ENCODE assay signal across 17 cellular contexts in genomic region chr12:131642101-131642540, GRCh38.
DNase-seq lines count a peak whose midpoint lies in the region; ATAC-seq and TF ChIP-seq lines count a peak whose summit lies in the region.
"Had no signal": no experiment of that assay in that cellular context is flagged by ENCODE, and none has a peak within 500 bp of the region (broad histone marks: within the 10 kb centered on the region; RNA-seq: fewer than 3 reads in every experiment).

No MANE protein-coding gene starts in this region.

- TF ChIP-seq RAD21 in HCT116 (IDR thresholded peaks at IDR 0.05; ENCODE audit: low read depth), result no peak

- H3K79me2 ChIP-seq in HCT116 (ENCODE audit: insufficient read depth, low read length) (no peaks in the 10 kb centered on the region), trophoblast cell (ENCODE audit: control insufficient read depth, insufficient read depth, low read length, poor library complexity) (no peaks in the 10 kb centered on the region)

- no peaks in the 10 kb centered on the region for H3K79me1 ChIP-seq in trophoblast cell (ENCODE audit: low read length)

- no peak overlapping the region for H2BK5ac ChIP-seq in trophoblast cell (ENCODE audit: low read depth, low read length, poor library complexity)

- in situ Hi-C loops in SK-MEL-5 (cut with HindIII; ENCODE audit: low pct_unique_long_range_greater_than_20kb, low sequenced_read_pairs), result no loop called here

- no peak overlapping the region for H3K4me3 Mint-ChIP-seq in T-helper 17 cell
- H3K4me3 Mint-ChIP-seq: immature natural killer cell had no signal

- no peak overlapping the region for H4K12ac ChIP-seq in trophoblast cell (ENCODE audit: low read depth, low read length)

- no CpG with 5 or more reads among the region's 8 CpGs for WGBS in trophoblast cell (ENCODE audit: extremely low coverage, insufficient coverage, insufficient read length)

- H3K4me3 ChIP-seq in HCT116 (replicated peaks in 1 of 2; ENCODE audit: low read depth in 1 of 2, low read length in 2 of 2) (no peak overlapping the region), trophoblast cell (ENCODE audit: low read depth, low read length) (peak overlapping the region; percentile 10)
- H3K4me3 ChIP-seq: breast epithelium, pancreas had no signal

- H2AK5ac ChIP-seq in trophoblast cell (ENCODE audit: low read length), result no peak overlapping the region

- POLR2A ChIA-PET in HCT116 (lab: Charles Lee), result no interaction called here

- no peak overlapping the region for H2BK120ac ChIP-seq in trophoblast cell (ENCODE audit: insufficient read depth, low read length, poor library complexity)

- no peaks in the 10 kb centered on the region for H3K9me3 ChIP-seq in HCT116 (ENCODE audit: control insufficient read depth in 1 of 2, insufficient read depth in 1 of 2, low read depth in 1 of 2, low read length in 2 of 2)
- peaks cover 2% of the 10 kb centered on the region for H3K9me3 ChIP-seq in trophoblast cell (ENCODE audit: insufficient read depth, low read depth, low read length)
- no peaks in the 10 kb centered on the region for H3K9me3 ChIP-seq in T-helper 17 cell (ENCODE audit: control insufficient read depth, low read length, poor library complexity, severe bottlenecking)
- H3K9me3 ChIP-seq: breast epithelium, pancreas had no signal

- H2BK12ac ChIP-seq in trophoblast cell (ENCODE audit: low read length), result no peak overlapping the region

- TF ChIP-seq POLR2A in HCT116 (IDR thresholded peaks at IDR 0.05; ENCODE audit: borderline replicate concordance, extremely low read depth, insufficient read depth, insufficient read length), result no peak

- no peak overlapping the region for H3K4me2 ChIP-seq in HCT116 (ENCODE audit: low read length)
- no peak overlapping the region for H3K4me2 ChIP-seq in trophoblast cell (ENCODE audit: low read length)

- BruUV-seq in HCT116 (replicated peaks; lab: Mats Ljungman, UMichigan), result no TSS peak

- TF ChIP-seq CTCF in HCT116 (IDR thresholded peaks at IDR 0.05 in 2 of 3, conservative IDR thresholded peaks at IDR 0.05 in 1 of 3; ENCODE audit: borderline replicate concordance in 1 of 3, insufficient read depth in 1 of 3, low read depth in 2 of 3, low read length in 2 of 3), result no peak

- no peak overlapping the region for H3K4ac ChIP-seq in trophoblast cell (ENCODE audit: low read depth, low read length)

- H3K36me3 ChIP-seq in HCT116 (ENCODE audit: control insufficient read depth in 1 of 2, insufficient read depth in 2 of 2, low read length in 2 of 2) (no peaks in the 10 kb centered on the region), trophoblast cell (ENCODE audit: control insufficient read depth in 1 of 2, insufficient read depth in 2 of 2, low read length in 2 of 2) (no peaks in the 10 kb centered on the region)
- H3K36me3 ChIP-seq: breast epithelium, pancreas had no signal

- no peak overlapping the region for H3K27ac ChIP-seq in HCT116 (ENCODE audit: low read depth, low read length)
- no peak overlapping the region for H3K27ac ChIP-seq in trophoblast cell (ENCODE audit: low read depth, low read length)
- H3K27ac ChIP-seq: breast epithelium, pancreas had no signal

- ATAC-seq in HCT116, result peak; percentile 78
- no peak for ATAC-seq in T-helper 17 cell
- ATAC-seq: pancreas had no signal

- no peak overlapping the region for H4K91ac ChIP-seq in trophoblast cell (ENCODE audit: low read depth, low read length)

- no peak overlapping the region for H3K23ac ChIP-seq in trophoblast cell (ENCODE audit: low read length)

- H3K36me3 Mint-ChIP-seq in T-helper 17 cell (ENCODE audit: low read depth), result peaks cover 5% of the 10 kb centered on the region

- H4K20me1 ChIP-seq in HCT116 (ENCODE audit: insufficient read depth), result no peaks in the 10 kb centered on the region

- peaks cover 7% of the 10 kb centered on the region for H3K27me3 ChIP-seq in HCT116 (ENCODE audit: insufficient read depth, low read length)
- H3K27me3 ChIP-seq in trophoblast cell (ENCODE audit: insufficient read depth, low read length), result no peaks in the 10 kb centered on the region

- CTCF ChIA-PET in HCT116 (lab: Charles Lee), result no interaction called here

- no peak overlapping the region for H3K27ac Mint-ChIP-seq in T-helper 17 cell
- H3K27ac Mint-ChIP-seq: immature natural killer cell had no signal

- H3K4me1 ChIP-seq in HCT116 (ENCODE audit: control insufficient read depth in 1 of 2, insufficient read depth in 2 of 2, low read length in 2 of 2) (peaks cover 0 to 5% of the 10 kb centered on the region in 2 experiments; a peak in 1 of 4 replicates), trophoblast cell (ENCODE audit: control insufficient read depth in 1 of 2, insufficient read depth in 2 of 2, low read length in 2 of 2) (no peaks in the 10 kb centered on the region)
- H3K4me1 ChIP-seq: breast epithelium, pancreas had no signal

- no peak overlapping the region for H3K9ac ChIP-seq in HCT116 (ENCODE audit: low read length)
- no peak overlapping the region for H3K9ac ChIP-seq in trophoblast cell (ENCODE audit: low read length)

- H3K27me3 Mint-ChIP-seq in T-helper 17 cell, result peaks cover 13% of the 10 kb centered on the region

- no peak overlapping the region for H4K8ac ChIP-seq in trophoblast cell (ENCODE audit: low read depth, low read length)

- peaks cover 3% of the 10 kb centered on the region for H3K4me1 Mint-ChIP-seq in T-helper 17 cell

- peak; percentile 52 for DNase-seq in activated CD8-positive, alpha-beta memory T cell treated with anti-CD3 and anti-CD28 coated beads, Interleukin-2, amount 50 U/mL, for 48 hours
- no peak for DNase-seq in activated CD8-positive, alpha-beta memory T cell treated with anti-CD3 and anti-CD28 coated beads for 24 hours
- DNase-seq in HCT116 (ENCODE audit: low read depth, low spot score), result peak; percentile 24
- peak; percentile 47 for DNase-seq in SK-MEL-5 (ENCODE audit: low read depth, low spot score)
- no peak for DNase-seq in trophoblast cell
- no peak for DNase-seq in NCI-H1417 (lab: John Stamatoyannopoulos, UW)
- DNase-seq in T-helper 17 cell, result no peak
- DNase-seq in NCI-H146 (lab: John Stamatoyannopoulos, UW), result no peak
- DNase-seq: activated effector memory CD4-positive, alpha-beta T cell treated with Interleukin-2 at 50 U/mL for 16 hours; foreskin fibroblast; GOT3; immature natural killer cell; NCI-H1105; NCI-H748 treated with DMSO at 0.1 percent for 48 hours; Right ventricle myocardium superior had no signal

- H3K14ac ChIP-seq in trophoblast cell (ENCODE audit: low read length), result no peak overlapping the region

- no peak overlapping the region for H3K18ac ChIP-seq in trophoblast cell (ENCODE audit: low read length)

- no peaks in the 10 kb centered on the region for H3K9me2 ChIP-seq in HCT116 (ENCODE audit: insufficient read depth)

- intact Hi-C loops in HCT116 (cut with micrococcal nuclease), result no loop called here

- RAD21 ChIA-PET in HCT116 (lab: Charles Lee; ENCODE audit: low non-redundant PET in 1 of 2, low total read pairs in 2 of 2, uncharacterized antibody in 2 of 2, unreplicated experiment in 2 of 2), result no interaction called here

- H2AFZ ChIP-seq in HCT116 (ENCODE audit: low read depth, low read length, poor library complexity, severe bottlenecking), result no peak overlapping the region
- H2AFZ ChIP-seq in trophoblast cell (ENCODE audit: insufficient read depth, low read length, poor library complexity), result no peak overlapping the region

TF ChIP-seq in HCT116, 20 proteins besides CTCF, POLR2A, EP300 and RAD21:
- TF ChIP-seq SP1 (IDR thresholded peaks at IDR 0.05; ENCODE audit: low read depth) (0 out of 2 replicates have a peak, but pooled peaks have one; percentile 33), ZFX (IDR thresholded peaks at IDR 0.05) (no peak), MAX (IDR thresholded peaks at IDR 0.05) (peak; percentile 69)
TF ChIP-seq in HCT116: peak in this region for 2.

Comparison
In these comparisons a context has a peak if more than half of its experiments do, and no peak if none do; other contexts are left out.
1. DNase-seq: peak in activated CD8-positive, alpha-beta memory T cell treated with anti-CD3 and anti-CD28 coated beads, Interleukin-2, amount 50 U/mL, for 48 hours (single experiment), HCT116 (single experiment) and SK-MEL-5 (single experiment); none in activated CD8-positive, alpha-beta memory T cell treated with anti-CD3 and anti-CD28 coated beads for 24 hours (single experiment), trophoblast cell (0 of 2), NCI-H1417 (0 of 3), T-helper 17 cell (0 of 3) and NCI-H146 (single experiment).